In genomic region chrX:70041993-70042392, GRCh38 we compare ENCODE assay signal across 27 cellular contexts. TPM values are rescaled to one million over a fixed set of nuclear protein-coding genes. Genes with fewer than 3 reads are reported as not detected.
DNase-seq lines count a peak whose midpoint lies in the region; ATAC-seq and TF ChIP-seq lines count a peak whose summit lies in the region.
"Had no signal": no experiment of that assay in that cellular context is flagged by ENCODE, and none has a peak within 500 bp of the region (broad histone marks: within the 10 kb centered on the region; RNA-seq: fewer than 3 reads in every experiment).

No MANE protein-coding gene starts in this region.

- no peak overlapping the region for H3K27ac Mint-ChIP-seq in osteocyte (ENCODE audit: unreplicated experiment)
- H3K27ac Mint-ChIP-seq: CD4-positive, alpha-beta T cell; CD8-positive, alpha-beta T cell had no signal

- no peaks in the 10 kb centered on the region for H3K27me3 Mint-ChIP-seq in osteocyte (ENCODE audit: unreplicated experiment)
- H3K27me3 Mint-ChIP-seq: CD4-positive, alpha-beta T cell had no signal

- DNase-seq in mesenteric fat pad (ENCODE audit: low spot score) (peak; percentile 53), osteocyte (ENCODE audit: extremely low spot score, unreplicated experiment) (peak; percentile 69), NCI-H1417 treated with DMSO at 0.1 percent for 48 hours (lab: John Stamatoyannopoulos, UW) (no peak), NCI-H748 treated with DMSO at 0.1 percent for 48 hours (lab: John Stamatoyannopoulos, UW) (no peak)
- DNase-seq: 8988T; ACHN; BE2C; C1 segment of cervical spinal cord; CD4-positive, alpha-beta T cell; COR-L47; DMS 273 treated with DMSO at 0.1 percent for 48 hours; DMS153; DMS53; DMS79; DND-41; EL; GDM1 had no signal

- H3K36me3 Mint-ChIP-seq in osteocyte (ENCODE audit: unreplicated experiment), result no peaks in the 10 kb centered on the region
- H3K36me3 Mint-ChIP-seq: CD8-positive, alpha-beta T cell had no signal

- TF ChIP-seq CTCF in C4-2B (conservative IDR thresholded peaks at IDR 0.05) (no peak), VCaP (conservative IDR thresholded peaks at IDR 0.05) (no peak), osteocyte (IDR thresholded peaks at IDR 0.05) (no peak)

- ATAC-seq in HG03039 (IDR thresholded peaks at IDR 0.05; ENCODE audit: unreplicated experiment), result no peak
- no peak for ATAC-seq in HG02642 (IDR thresholded peaks at IDR 0.05; ENCODE audit: poor library complexity, unreplicated experiment)
- ATAC-seq: CD8-positive, alpha-beta T cell; GM12878 had no signal

- H3K4me3 Mint-ChIP-seq in osteocyte (ENCODE audit: unreplicated experiment), result no peak overlapping the region
- H3K4me3 Mint-ChIP-seq: CD4-positive, alpha-beta T cell; CD8-positive, alpha-beta T cell had no signal

- no peaks in the 10 kb centered on the region for H3K9me3 Mint-ChIP-seq in osteocyte (ENCODE audit: unreplicated experiment)
- H3K9me3 Mint-ChIP-seq: CD4-positive, alpha-beta T cell; CD8-positive, alpha-beta T cell had no signal

- H3K27ac ChIP-seq in C4-2B, result peak overlapping the region; percentile 52; the same call in 1 of the 2 replicates
- H3K27ac ChIP-seq in VCaP, result peak overlapping the region; percentile 82
- H3K27ac ChIP-seq: BLaER1 had no signal

- H3K4me1 Mint-ChIP-seq in osteocyte (ENCODE audit: unreplicated experiment), result peaks cover 5% of the 10 kb centered on the region

RNA-seq across cellular contexts. Expression of gene AWAT2, which starts 7.7 kb away (rescaled TPM):
- total RNA-seq in mesenteric fat pad (not detected), osteocyte (not detected in 2 replicates)
- total RNA-seq: A673; CD4-positive, alpha-beta T cell; CD8-positive, alpha-beta T cell; Daoy; G401; GM12878 had no signal

RNA-seq across cellular contexts. Expression of gene OTUD6A, which starts 20.3 kb away (rescaled TPM):
- total RNA-seq in mesenteric fat pad, result not detected
- not detected in 2 replicates for total RNA-seq in osteocyte
- total RNA-seq: A673; CD4-positive, alpha-beta T cell; CD8-positive, alpha-beta T cell; Daoy; G401; GM12878 had no signal

Comparison
In these comparisons a context has a peak if more than half of its experiments do, and no peak if none do; other contexts are left out.
1. DNase-seq: peak in mesenteric fat pad (single experiment) and osteocyte (single experiment); none in NCI-H1417 treated with DMSO at 0.1 percent for 48 hours (single experiment) and NCI-H748 treated with DMSO at 0.1 percent for 48 hours (single experiment).